ENCODE assay signal across 12 cellular contexts in the genomic region with DNA sequence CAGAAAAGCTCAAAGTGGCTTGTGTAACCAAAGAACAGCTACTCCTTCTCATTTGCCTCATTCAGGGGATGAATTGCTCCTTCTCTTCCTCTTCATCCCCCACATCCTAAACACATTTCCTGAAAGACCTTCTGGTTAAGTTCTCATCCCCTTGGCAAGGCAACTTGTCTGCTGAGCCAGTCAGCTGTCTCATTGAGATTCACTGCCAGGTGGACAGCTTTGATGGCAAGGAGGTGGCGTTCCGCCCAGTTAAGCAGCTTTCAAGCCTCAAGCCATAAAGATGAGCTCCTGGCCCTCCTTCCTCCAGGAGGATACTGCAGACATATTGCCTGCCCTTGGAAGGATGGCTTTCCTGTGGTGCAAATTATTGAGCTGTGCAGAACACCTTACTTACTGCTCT.
DNase-seq lines count a peak whose midpoint lies in the region; ATAC-seq lines count a peak whose summit lies in the region.
"Had no signal": no experiment of that assay in that cellular context is flagged by ENCODE, and none has a peak within 500 bp of the region (broad histone marks: within the 10 kb centered on the region; RNA-seq: fewer than 3 reads in every experiment).

No MANE protein-coding gene starts in this region.

- no peak for ATAC-seq in GM21717 (IDR thresholded peaks at IDR 0.05; ENCODE audit: unreplicated experiment)
- ATAC-seq: stimulated activated effector memory CD8-positive, alpha-beta T cell treated with anti-CD3 and anti-CD28 coated beads, Interleukin-12 subunit alpha, Interleukin-12 subunit beta, amount 100 ng/mL, for 72 hours had no signal

- DNase-seq in NCI-H1417 (lab: John Stamatoyannopoulos, UW) = peak in 2 of 3 experiments; percentile 2 to 67
- no peak for DNase-seq in NCI-H1417 treated with DMSO at 0.1 percent for 48 hours (lab: John Stamatoyannopoulos, UW)
- DNase-seq in NCI-H2227 treated with DMSO at 0.1 percent for 48 hours (lab: John Stamatoyannopoulos, UW) = peak; percentile 20
- peak; percentile 29 for DNase-seq in dermis blood vessel endothelial cell
- peak; percentile 12 for DNase-seq in putamen (ENCODE audit: low spot score)
- DNase-seq in activated CD4-positive, alpha-beta T cell treated with anti-CD3 and anti-CD28 coated beads, Interleukin-2, amount 50 U/mL, for 48 hours = no peak
- DNase-seq in activated T-cell treated with anti-CD3 and anti-CD28 coated beads, Interleukin-2, amount 50 U/mL, for 48 hours = no peak
- DNase-seq: activated gamma-delta T cell, adrenal gland, endodermal cell had no signal

Comparison
In these comparisons a context has a peak if more than half of its experiments do, and no peak if none do; other contexts are left out.
1. DNase-seq: peak in NCI-H1417 (2 of 3), NCI-H2227 treated with DMSO at 0.1 percent for 48 hours (single experiment), dermis blood vessel endothelial cell (single experiment) and putamen (single experiment); none in NCI-H1417 treated with DMSO at 0.1 percent for 48 hours (single experiment), activated CD4-positive, alpha-beta T cell treated with anti-CD3 and anti-CD28 coated beads, Interleukin-2, amount 50 U/mL, for 48 hours (0 of 2) and activated T-cell treated with anti-CD3 and anti-CD28 coated beads, Interleukin-2, amount 50 U/mL, for 48 hours (0 of 2).